In the genomic region with DNA sequence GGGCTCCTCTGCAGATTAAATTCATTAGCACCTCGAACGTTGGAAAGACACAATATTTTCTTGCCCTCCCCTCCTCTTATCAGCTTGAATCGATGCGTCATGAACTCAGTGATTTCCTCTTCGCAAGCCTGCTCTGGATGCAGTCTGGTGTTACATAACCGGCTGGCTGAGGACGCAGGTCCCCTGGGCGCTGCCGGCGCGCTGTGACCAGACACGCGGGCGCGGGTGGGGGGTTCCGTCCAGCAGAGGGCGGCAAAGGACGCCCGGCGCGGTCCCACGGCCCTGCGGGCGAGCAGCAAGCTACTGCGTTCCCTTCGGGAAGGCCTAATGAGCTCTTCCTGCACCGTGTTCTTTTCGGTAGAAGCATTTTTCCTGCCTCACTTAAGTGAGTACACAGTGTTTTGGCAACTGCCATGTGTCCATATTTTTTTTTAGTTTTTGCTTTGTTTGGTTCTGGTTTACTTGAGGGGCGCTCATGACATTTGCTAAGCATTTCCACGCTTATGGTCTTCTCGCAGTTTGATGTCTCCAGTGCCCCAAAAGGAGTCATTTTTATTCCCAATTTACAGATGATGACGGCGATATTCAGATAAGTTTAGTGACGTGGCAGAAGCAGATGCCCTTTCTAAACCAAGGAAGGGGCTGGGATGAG, we compare ENCODE assay signal across 8 cellular contexts.
DNase-seq lines count a peak whose midpoint lies in the region; ATAC-seq and TF ChIP-seq lines count a peak whose summit lies in the region.

No MANE protein-coding gene starts in this region.

- CTCF ChIA-PET in activated CD4-positive, alpha-beta memory T cell treated with anti-CD3 and anti-CD28 coated beads for 36 hours (lab: Charles Lee), result interaction anchor here (0.6 to 9.4 kb wide), 59 partner anchors 9 to 437 kb away, joined by 3 to 212 read pairs (median 4); partner anchors contain the start of gene MBNL2

- POLR2A ChIA-PET in activated CD4-positive, alpha-beta memory T cell treated with anti-CD3 and anti-CD28 coated beads for 36 hours (lab: Charles Lee), result interaction anchor here (0.6 to 1.2 kb wide), 3 partner anchors 112 to 313 kb away, joined by 3 to 5 read pairs (median 4); partner anchors contain the start of gene MBNL2

- peaks cover 13% of the 10 kb centered on the region for H3K4me1 Mint-ChIP-seq in activated CD4-positive, alpha-beta memory T cell treated with anti-CD3 and anti-CD28 coated beads for 36 hours (ENCODE audit: low read depth)

- peak; percentile 95 for ATAC-seq in GM19395 (IDR thresholded peaks at IDR 0.05; ENCODE audit: unreplicated experiment)
- peak; percentile 96 for ATAC-seq in HG03469 (IDR thresholded peaks at IDR 0.05; ENCODE audit: unreplicated experiment)
- ATAC-seq in lower lobe of right lung, result peak; percentile 97 to 99

- intact Hi-C loops in activated CD4-positive, alpha-beta memory T cell treated with anti-CD3 and anti-CD28 coated beads for 36 hours (cut with micrococcal nuclease), result loop anchor here (1.0 kb wide), 2 partner anchors 234 to 249 kb away; no protein-coding TSS in a partner anchor
- intact Hi-C loops in dorsolateral prefrontal cortex (cut with DNase I), result loop anchor here (2.0 to 5.0 kb wide), 7 partner anchors 103 to 547 kb away; partner anchors contain the start of gene MBNL2 (in 1 of the 2)
- intact Hi-C loops in lower lobe of right lung (cut with DNase I), result loop anchor here (10.0 kb wide), 2 partner anchors 115 to 245 kb away; partner anchors contain the start of gene MBNL2

- H3K27me3 ChIP-seq in dorsolateral prefrontal cortex, result no peaks in the 10 kb centered on the region
- no peaks in the 10 kb centered on the region for H3K27me3 ChIP-seq in lower lobe of right lung (ENCODE audit: low read depth)

- peak; percentile 96 for TF ChIP-seq CTCF in C4-2B (conservative IDR thresholded peaks at IDR 0.05)
- peak; percentile 95 to 100 (median 99) for TF ChIP-seq CTCF in dorsolateral prefrontal cortex (IDR thresholded peaks at IDR 0.05 in 54 of 56, conservative IDR thresholded peaks at IDR 0.05 in 2 of 56; ENCODE audit: low read depth in 1 of 56, partially characterized antibody in 56 of 56)
- TF ChIP-seq CTCF in lower lobe of right lung (IDR thresholded peaks at IDR 0.05), result peak; percentile 97

- peaks cover 54% of the 10 kb centered on the region for H3K4me1 ChIP-seq in lower lobe of right lung

- no peak overlapping the region for H3K4me3 Mint-ChIP-seq in activated CD4-positive, alpha-beta memory T cell treated with anti-CD3 and anti-CD28 coated beads for 36 hours

- peaks cover 14% of the 10 kb centered on the region for H3K27me3 Mint-ChIP-seq in activated CD4-positive, alpha-beta memory T cell treated with anti-CD3 and anti-CD28 coated beads for 36 hours

- no peaks in the 10 kb centered on the region for H3K9me3 Mint-ChIP-seq in activated CD4-positive, alpha-beta memory T cell treated with anti-CD3 and anti-CD28 coated beads for 36 hours

- no peaks in the 10 kb centered on the region for H3K9me3 ChIP-seq in lower lobe of right lung

- no peak overlapping the region for H3K27ac Mint-ChIP-seq in activated CD4-positive, alpha-beta memory T cell treated with anti-CD3 and anti-CD28 coated beads for 36 hours

- no peaks in the 10 kb centered on the region for H3K36me3 Mint-ChIP-seq in activated CD4-positive, alpha-beta memory T cell treated with anti-CD3 and anti-CD28 coated beads for 36 hours

- DNase-seq in NCI-H69 (lab: John Stamatoyannopoulos, UW) (peak; percentile 95), dorsolateral prefrontal cortex (peak; percentile 85 to 95 (median 88)), lower lobe of right lung (peak; percentile 92)
- DNase-seq in activated CD4-positive, alpha-beta memory T cell treated with anti-CD3 and anti-CD28 coated beads for 36 hours, result peak; percentile 86
- peak; percentile 57 to 74 (median 60) for DNase-seq in stimulated activated CD4-positive, alpha-beta T cell treated with anti-CD3 and anti-CD28 coated beads, TNF-alpha, amount 100 ng/mL, for 4 hours (ENCODE audit: low read depth in 3 of 3)

- no peaks in the 10 kb centered on the region for H3K36me3 ChIP-seq in lower lobe of right lung

- H3K4me3 ChIP-seq in dorsolateral prefrontal cortex (peak overlapping the region in 58 of 59 donors; percentile 11 to 69 (median 50)), lower lobe of right lung (peak overlapping the region; percentile 16)

- H3K27ac ChIP-seq in C4-2B, result no peak overlapping the region
- H3K27ac ChIP-seq in dorsolateral prefrontal cortex, result peak overlapping the region in 58 of 59 donors; percentile 8 to 89 (median 75)
- peak overlapping the region; percentile 20 for H3K27ac ChIP-seq in lower lobe of right lung
